37 cellular contexts compared by ENCODE assay signal in genomic region chr3:180324791-180325190, GRCh38.
"Had no signal": no experiment of that assay in that cellular context is flagged by ENCODE, and none has a peak within 500 bp of the region (broad histone marks: within the 10 kb centered on the region; RNA-seq: fewer than 3 reads in every experiment).

No MANE protein-coding gene starts in this region.

- DNase-seq: activated B cell treated with CpG ODN at 0.5 μM for 24 hours; activated CD4-positive, alpha-beta memory T cell treated with anti-CD3 and anti-CD28 coated beads for 36 hours; activated CD4-positive, alpha-beta T cell treated with anti-CD3 and anti-CD28 coated beads for 4 hours; activated CD4-positive, alpha-beta T cell treated with anti-CD3 and anti-CD28 coated beads, Interleukin-2, amount 50 U/mL, for 1 hour; activated CD4-positive, CD25-positive, alpha-beta regulatory T cell treated with anti-CD3 and anti-CD28 coated beads, Interleukin-2, amount 50 U/mL, for 72 hours; activated CD8-positive, alpha-beta memory T cell treated with anti-CD3 and anti-CD28 coated beads, Interleukin-2, amount 50 U/mL, for 4 hours; activated gamma-delta T cell treated with Interleukin-2 at 50 U/mL for 16 hours; activated naive CD4-positive, alpha-beta T cell treated with anti-CD3 and anti-CD28 coated beads for 36 hours; activated T-cell treated with anti-CD3 and anti-CD28 coated beads for 4 hours; activated T-cell treated with anti-CD3 and anti-CD28 coated beads, Interleukin-2, amount 50 U/mL, for 4 hours; adrenal gland; body of pancreas; Kasumi-1; KG1; MG63; NCI-H1048; NCI-H1105 treated with DMSO at 0.1 percent for 48 hours; NCI-H1436; NCI-H1694; NCI-H1930; NCI-H2107; NCI-H2171 treated with DMSO at 0.1 percent for 48 hours; NCI-H2227 treated with DMSO at 0.1 percent for 48 hours; NCI-H446; NCI-H510A treated with DMSO at 0.1 percent for 48 hours; NCI-H526 treated with DMSO at 0.1 percent for 48 hours; NCI-H774; SIG-M5; T-helper 1 cell; T-helper 2 cell; T-helper 9 cell had no signal

- H3K36me3 ChIP-seq: adrenal gland, breast epithelium, MG63 had no signal

- H3K36me3 Mint-ChIP-seq: activated CD4-positive, alpha-beta memory T cell treated with anti-CD3 and anti-CD28 coated beads for 36 hours had no signal

- H3K27me3 ChIP-seq: adrenal gland, body of pancreas, breast epithelium, MG63 had no signal

- ATAC-seq: activated naive CD4-positive, alpha-beta T cell treated with anti-CD3 and anti-CD28 coated beads, Interleukin-2, amount 50 U/mL, for 72 hours; activated T-cell treated with anti-CD3 and anti-CD28 coated beads, Interleukin-2, amount 50 U/mL, for 4 hours; body of pancreas; Panc1; SK-N-SH treated with all-trans-retinoic acid at 6 μM for 48 hours had no signal

- H3K27ac ChIP-seq: adrenal gland, body of pancreas, breast epithelium, VCaP had no signal

- H3K4me3 Mint-ChIP-seq: activated B cell treated with CpG ODN at 0.5 μM for 24 hours; activated CD4-positive, alpha-beta memory T cell treated with anti-CD3 and anti-CD28 coated beads for 36 hours; activated naive CD4-positive, alpha-beta T cell treated with anti-CD3 and anti-CD28 coated beads for 36 hours; activated T-cell treated with anti-CD3 and anti-CD28 coated beads, Interleukin-2, amount 50 U/mL, for 4 hours; activated T-helper 1 cell treated with anti-CD3 and anti-CD28 coated beads, Interleukin-12 subunit alpha, Interleukin-12 subunit beta, Interleukin-2, Interleukin-4 antibody, amounts not matched to agents 30 ng/mL and 10 ng/mL and 1 ng/mL, durations not matched to agents 14 hours and 24 hours and 36 hours had no signal

- H3K9me3 ChIP-seq: adrenal gland, body of pancreas, breast epithelium, MG63 had no signal

- H3K27ac Mint-ChIP-seq: activated B cell treated with CpG ODN at 0.5 μM for 24 hours; activated CD4-positive, alpha-beta memory T cell treated with anti-CD3 and anti-CD28 coated beads for 36 hours; activated naive CD4-positive, alpha-beta T cell treated with anti-CD3 and anti-CD28 coated beads for 36 hours; activated naive CD4-positive, alpha-beta T cell treated with anti-CD3 and anti-CD28 coated beads, Interleukin-2, amount 50 U/mL, for 72 hours; activated T-helper 1 cell treated with anti-CD3 and anti-CD28 coated beads, Interleukin-12 subunit alpha, Interleukin-12 subunit beta, Interleukin-2, Interleukin-4 antibody, amounts not matched to agents 30 ng/mL and 10 ng/mL and 1 ng/mL, durations not matched to agents 14 hours and 24 hours and 36 hours had no signal

- H3K27me3 Mint-ChIP-seq: activated B cell treated with CpG ODN at 0.5 μM for 24 hours; activated CD4-positive, alpha-beta memory T cell treated with anti-CD3 and anti-CD28 coated beads for 36 hours had no signal

- H3K4me1 ChIP-seq: adrenal gland, body of pancreas, breast epithelium had no signal

- H3K9me3 Mint-ChIP-seq: activated B cell treated with CpG ODN at 0.5 μM for 24 hours; activated CD4-positive, alpha-beta memory T cell treated with anti-CD3 and anti-CD28 coated beads for 36 hours had no signal

- H3K4me1 Mint-ChIP-seq: activated B cell treated with CpG ODN at 0.5 μM for 24 hours had no signal

- H3K4me3 ChIP-seq: adrenal gland, body of pancreas, breast epithelium, MG63 had no signal
